In the genomic region with DNA sequence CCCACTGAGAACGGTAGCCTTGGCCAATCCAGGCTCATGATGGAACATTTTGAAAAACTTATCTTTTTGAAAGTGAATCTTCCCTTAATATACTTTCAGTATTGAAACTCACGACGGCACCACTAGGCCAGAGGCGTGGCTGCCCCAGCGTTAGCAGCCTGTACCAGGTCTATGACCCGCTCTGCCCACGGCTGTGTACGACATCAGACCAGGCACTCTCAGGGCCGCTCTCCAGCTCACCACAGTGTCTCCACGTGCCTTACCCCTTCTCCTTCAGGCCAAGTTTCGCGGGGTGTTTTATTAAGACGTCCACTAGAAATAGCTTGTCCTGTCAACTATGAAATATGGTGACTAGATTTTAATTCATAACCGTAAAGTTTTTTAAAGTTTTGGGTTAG, we compare ENCODE assay signal across 14 cellular contexts. TPM values are rescaled to one million over a fixed set of nuclear protein-coding genes. Genes with fewer than 3 reads are reported as not detected.
DNase-seq lines count a peak whose midpoint lies in the region; ATAC-seq and TF ChIP-seq lines count a peak whose summit lies in the region.
"Had no signal": no experiment of that assay in that cellular context is flagged by ENCODE, and none has a peak within 500 bp of the region (broad histone marks: within the 10 kb centered on the region; RNA-seq: fewer than 3 reads in every experiment).

No MANE protein-coding gene starts in this region.

- peaks cover 66% of the 10 kb centered on the region for H3K36me3 Mint-ChIP-seq in activated naive CD8-positive, alpha-beta T cell treated with anti-CD3 and anti-CD28 coated beads for 36 hours
- peaks cover 68% of the 10 kb centered on the region for H3K36me3 Mint-ChIP-seq in activated naive CD8-positive, alpha-beta T cell treated with anti-CD3 and anti-CD28 coated beads, Interleukin-2, amount 50 U/mL, for 24 hours (ENCODE audit: low read depth)
- H3K36me3 Mint-ChIP-seq in endothelial cell (ENCODE audit: low read depth, unreplicated experiment): peaks cover 71% of the 10 kb centered on the region
- H3K36me3 Mint-ChIP-seq in nephron progenitor cell (ENCODE audit: low read depth): peaks cover 100% of the 10 kb centered on the region

- peaks cover 8% of the 10 kb centered on the region for H3K4me1 Mint-ChIP-seq in activated naive CD8-positive, alpha-beta T cell treated with anti-CD3 and anti-CD28 coated beads for 36 hours
- H3K4me1 Mint-ChIP-seq in activated naive CD8-positive, alpha-beta T cell treated with anti-CD3 and anti-CD28 coated beads, Interleukin-2, amount 50 U/mL, for 24 hours: peaks cover 2% of the 10 kb centered on the region
- H3K4me1 Mint-ChIP-seq in endothelial cell (ENCODE audit: unreplicated experiment): no peaks in the 10 kb centered on the region
- peaks cover 12% of the 10 kb centered on the region for H3K4me1 Mint-ChIP-seq in nephron progenitor cell
- H3K4me1 Mint-ChIP-seq: CD14-positive monocyte had no signal

- H3K27me3 Mint-ChIP-seq in activated naive CD8-positive, alpha-beta T cell treated with anti-CD3 and anti-CD28 coated beads for 36 hours: no peaks in the 10 kb centered on the region
- H3K27me3 Mint-ChIP-seq in activated naive CD8-positive, alpha-beta T cell treated with anti-CD3 and anti-CD28 coated beads, Interleukin-2, amount 50 U/mL, for 24 hours: no peaks in the 10 kb centered on the region
- H3K27me3 Mint-ChIP-seq in endothelial cell (ENCODE audit: unreplicated experiment) (peaks cover 4% of the 10 kb centered on the region), nephron progenitor cell (ENCODE audit: low read depth, poor library complexity) (peaks cover 7% of the 10 kb centered on the region)

- no peak overlapping the region for H3K4me3 Mint-ChIP-seq in activated naive CD8-positive, alpha-beta T cell treated with anti-CD3 and anti-CD28 coated beads for 36 hours
- no peak overlapping the region for H3K4me3 Mint-ChIP-seq in activated naive CD8-positive, alpha-beta T cell treated with anti-CD3 and anti-CD28 coated beads, Interleukin-2, amount 50 U/mL, for 24 hours
- peak overlapping the region; percentile 82 for H3K4me3 Mint-ChIP-seq in endothelial cell (ENCODE audit: unreplicated experiment)
- peak overlapping the region; percentile 21 for H3K4me3 Mint-ChIP-seq in nephron progenitor cell
- H3K4me3 Mint-ChIP-seq: CD14-positive monocyte; CD8-positive, alpha-beta T cell had no signal

- H3K27ac Mint-ChIP-seq in activated naive CD8-positive, alpha-beta T cell treated with anti-CD3 and anti-CD28 coated beads for 36 hours: peak overlapping the region; percentile 20
- no peak overlapping the region for H3K27ac Mint-ChIP-seq in activated naive CD8-positive, alpha-beta T cell treated with anti-CD3 and anti-CD28 coated beads, Interleukin-2, amount 50 U/mL, for 24 hours
- H3K27ac Mint-ChIP-seq in endothelial cell (ENCODE audit: unreplicated experiment): no peak overlapping the region
- H3K27ac Mint-ChIP-seq in nephron progenitor cell: no peak overlapping the region
- H3K27ac Mint-ChIP-seq: CD8-positive, alpha-beta T cell had no signal

- H3K9me3 Mint-ChIP-seq in activated naive CD8-positive, alpha-beta T cell treated with anti-CD3 and anti-CD28 coated beads for 36 hours: no peaks in the 10 kb centered on the region
- H3K9me3 Mint-ChIP-seq in activated naive CD8-positive, alpha-beta T cell treated with anti-CD3 and anti-CD28 coated beads, Interleukin-2, amount 50 U/mL, for 24 hours: peaks cover 5% of the 10 kb centered on the region
- H3K9me3 Mint-ChIP-seq in endothelial cell (ENCODE audit: unreplicated experiment) (no peaks in the 10 kb centered on the region), nephron progenitor cell (peaks cover 100% of the 10 kb centered on the region)
- H3K9me3 Mint-ChIP-seq: CD8-positive, alpha-beta T cell had no signal

- no peak for ATAC-seq in activated naive CD8-positive, alpha-beta T cell treated with anti-CD3 and anti-CD28 coated beads, Interleukin-2, amount 50 U/mL, for 24 hours
- no peak for ATAC-seq in GM19467 (IDR thresholded peaks at IDR 0.05; ENCODE audit: unreplicated experiment)
- ATAC-seq: CD8-positive, alpha-beta T cell; HCT116 had no signal

- DNase-seq in activated naive CD8-positive, alpha-beta T cell treated with anti-CD3 and anti-CD28 coated beads for 36 hours: no peak
- DNase-seq in activated naive CD8-positive, alpha-beta T cell treated with anti-CD3 and anti-CD28 coated beads, Interleukin-2, amount 50 U/mL, for 24 hours: no peak
- DNase-seq in endothelial cell (ENCODE audit: low spot score) (no peak), nephron progenitor cell (no peak)
- no peak for DNase-seq in activated CD4-positive, alpha-beta T cell treated with anti-CD3 and anti-CD28 coated beads for 1 hour
- DNase-seq in stimulated activated CD8-positive, alpha-beta memory T cell treated with anti-CD3 and anti-CD28 coated beads, Interleukin-4, amount 100 ng/mL, for 48 hours: no peak
- DNase-seq: CD8-positive, alpha-beta T cell; COR-L47; DMS53; GF-D8; GM23248 had no signal

- no peak for TF ChIP-seq CTCF in endothelial cell (IDR thresholded peaks at IDR 0.05; ENCODE audit: unreplicated experiment)
- no peak for TF ChIP-seq CTCF in nephron progenitor cell (IDR thresholded peaks at IDR 0.05)

RNA-seq across cellular contexts. Expression of gene ALG12, which starts 31.2 kb away (rescaled TPM):
- total RNA-seq in activated naive CD8-positive, alpha-beta T cell treated with anti-CD3 and anti-CD28 coated beads for 36 hours: 10 to 100 TPM; 14.5 to 15.2 TPM
- 23.2 TPM for total RNA-seq in endothelial cell (ENCODE audit: unreplicated experiment)

RNA-seq across cellular contexts. Expression of gene CRELD2, which starts 31.4 kb away (rescaled TPM):
- total RNA-seq in activated naive CD8-positive, alpha-beta T cell treated with anti-CD3 and anti-CD28 coated beads for 36 hours: 10 to 100 TPM; 32.6 to 34.8 TPM
- 207 TPM for total RNA-seq in endothelial cell (ENCODE audit: unreplicated experiment)

RNA-seq across cellular contexts. Expression of gene ZBED4, which starts 33.4 kb away (rescaled TPM):
- 10 to 100 TPM; 20.6 to 20.7 TPM for total RNA-seq in activated naive CD8-positive, alpha-beta T cell treated with anti-CD3 and anti-CD28 coated beads for 36 hours
- 22.6 TPM for total RNA-seq in endothelial cell (ENCODE audit: unreplicated experiment)

RNA-seq across cellular contexts. Expression of gene BRD1, which starts 59.4 kb away (rescaled TPM):
- 10 to 100 TPM; 22.7 to 23.2 TPM for total RNA-seq in activated naive CD8-positive, alpha-beta T cell treated with anti-CD3 and anti-CD28 coated beads for 36 hours
- total RNA-seq in endothelial cell (ENCODE audit: unreplicated experiment): 40.3 TPM

Comparison
In these comparisons a context has a peak if more than half of its experiments do, and no peak if none do; other contexts are left out.
1. H3K4me3 Mint-ChIP-seq: peak in endothelial cell (single experiment) and nephron progenitor cell (single experiment); none in activated naive CD8-positive, alpha-beta T cell treated with anti-CD3 and anti-CD28 coated beads for 36 hours (single experiment) and activated naive CD8-positive, alpha-beta T cell treated with anti-CD3 and anti-CD28 coated beads, Interleukin-2, amount 50 U/mL, for 24 hours (single experiment).